Comparison of ENCODE assay signal across 36 cellular contexts in genomic region chr6:1045239-1045638, GRCh38.
"Had no signal": no experiment of that assay in that cellular context is flagged by ENCODE, and none has a peak within 500 bp of the region (broad histone marks: within the 10 kb centered on the region; RNA-seq: fewer than 3 reads in every experiment).

No MANE protein-coding gene starts in this region.

- H3K36me3 ChIP-seq: adrenal gland, brain microvascular endothelial cell, breast epithelium, WERI-Rb-1 had no signal

- DNase-seq: activated CD4-positive, alpha-beta memory T cell treated with anti-CD3 and anti-CD28 coated beads for 36 hours; activated CD4-positive, alpha-beta T cell treated with anti-CD3 and anti-CD28 coated beads for 1 hour; activated CD4-positive, alpha-beta T cell treated with anti-CD3 and anti-CD28 coated beads for 36 hours; activated CD4-positive, alpha-beta T cell treated with anti-CD3 and anti-CD28 coated beads for 48 hours; activated CD4-positive, alpha-beta T cell treated with anti-CD3 and anti-CD28 coated beads, Interleukin-2, amount 50 U/mL, for 1 hour; activated CD4-positive, alpha-beta T cell treated with anti-CD3 and anti-CD28 coated beads, Interleukin-2, amount 50 U/mL, for 4 hours; activated CD4-positive, CD25-positive, alpha-beta regulatory T cell; activated CD8-positive, alpha-beta memory T cell treated with anti-CD3 and anti-CD28 coated beads, Interleukin-2, amount 50 U/mL, for 4 hours; activated CD8-positive, alpha-beta T cell treated with anti-CD3 and anti-CD28 coated beads for 36 hours; activated effector memory CD4-positive, alpha-beta T cell treated with anti-CD3 and anti-CD28 coated beads, Interleukin-2, amount 50 U/mL, for 16 hours; activated gamma-delta T cell treated with Interleukin-2 at 50 U/mL for 16 hours; activated naive CD4-positive, alpha-beta T cell; activated naive CD4-positive, alpha-beta T cell treated with anti-CD3 and anti-CD28 coated beads for 36 hours; activated naive CD4-positive, alpha-beta T cell treated with anti-CD3 and anti-CD28 coated beads, Interleukin-2, amount 50 U/mL, for 16 hours; activated naive CD8-positive, alpha-beta T cell treated with anti-CD3 and anti-CD28 coated beads for 36 hours; activated T-cell treated with anti-CD3 and anti-CD28 coated beads for 4 hours; activated T-cell treated with anti-CD3 and anti-CD28 coated beads, Interleukin-2, amount 50 U/mL, for 1 hour; activated T-cell treated with anti-CD3 and anti-CD28 coated beads, Interleukin-2, amount 50 U/mL, for 4 hours; activated T-cell treated with anti-CD3 and anti-CD28 coated beads, Interleukin-2, amount 50 U/mL, for 72 hours; adrenal gland; amniotic stem cell; aorta; body of pancreas; brain microvascular endothelial cell; central memory CD4-positive, alpha-beta T cell; T-cell; T-helper 17 cell had no signal

- H3K4me3 ChIP-seq: adrenal gland, body of pancreas, breast epithelium had no signal

- ATAC-seq: activated CD4-positive, alpha-beta T cell treated with anti-CD3 and anti-CD28 coated beads for 36 hours; activated CD4-positive, CD25-positive, alpha-beta regulatory T cell treated with anti-CD3 and anti-CD28 coated beads, Interleukin-2, amount 50 U/mL, for 24 hours; activated CD8-positive, alpha-beta T cell treated with anti-CD3 and anti-CD28 coated beads for 36 hours; activated naive CD4-positive, alpha-beta T cell treated with anti-CD3 and anti-CD28 coated beads, Interleukin-2, amount 50 U/mL, for 72 hours; activated T-cell treated with anti-CD3 and anti-CD28 coated beads, Interleukin-2, amount 50 U/mL, for 4 hours; activated T-cell treated with anti-CD3 and anti-CD28 coated beads, Interleukin-2, amount 50 U/mL, for 72 hours; activated T-helper 17 cell treated with anti-CD3 and anti-CD28 coated beads, Interleukin-2, amount 50 U/mL, for 72 hours; T-cell; T-helper 17 cell; WTC11 had no signal

- H3K4me1 Mint-ChIP-seq: activated CD4-positive, alpha-beta T cell treated with anti-CD3 and anti-CD28 coated beads for 36 hours; activated naive CD8-positive, alpha-beta T cell treated with anti-CD3 and anti-CD28 coated beads for 36 hours; activated T-helper 17 cell treated with anti-CD3 and anti-CD28 coated beads, Interleukin-2, amount 50 U/mL, for 72 hours; WTC11 had no signal

- H3K27ac Mint-ChIP-seq: activated CD4-positive, alpha-beta memory T cell treated with anti-CD3 and anti-CD28 coated beads for 36 hours; activated CD4-positive, alpha-beta T cell treated with anti-CD3 and anti-CD28 coated beads for 36 hours; activated CD8-positive, alpha-beta T cell treated with anti-CD3 and anti-CD28 coated beads for 36 hours; activated naive CD4-positive, alpha-beta T cell treated with anti-CD3 and anti-CD28 coated beads for 36 hours; activated naive CD4-positive, alpha-beta T cell treated with anti-CD3 and anti-CD28 coated beads, Interleukin-2, amount 50 U/mL, for 72 hours; activated naive CD8-positive, alpha-beta T cell treated with anti-CD3 and anti-CD28 coated beads for 36 hours; activated T-cell treated with anti-CD3 and anti-CD28 coated beads, Interleukin-2, amount 50 U/mL, for 72 hours; activated T-helper 1 cell treated with anti-CD3 and anti-CD28 coated beads, Interleukin-12 subunit alpha, Interleukin-12 subunit beta, Interleukin-2, Interleukin-4 antibody, amounts not matched to agents 30 ng/mL and 10 ng/mL and 1 ng/mL, durations not matched to agents 14 hours and 24 hours and 36 hours; activated T-helper 17 cell treated with anti-CD3 and anti-CD28 coated beads, Interleukin-2, amount 50 U/mL, for 72 hours; T-cell; T-helper 17 cell; WTC11 had no signal

- H3K4me1 ChIP-seq: adrenal gland, breast epithelium had no signal

- FAIRE-seq: astrocyte, TTC549 had no signal

- H3K9me3 ChIP-seq: adrenal gland, body of pancreas, breast epithelium had no signal

- H3K9me3 Mint-ChIP-seq: activated CD4-positive, alpha-beta memory T cell treated with anti-CD3 and anti-CD28 coated beads for 36 hours; activated CD8-positive, alpha-beta T cell treated with anti-CD3 and anti-CD28 coated beads for 36 hours; activated naive CD4-positive, alpha-beta T cell treated with anti-CD3 and anti-CD28 coated beads for 36 hours; activated naive CD4-positive, alpha-beta T cell treated with anti-CD3 and anti-CD28 coated beads, Interleukin-2, amount 50 U/mL, for 72 hours; activated naive CD8-positive, alpha-beta T cell treated with anti-CD3 and anti-CD28 coated beads for 36 hours; activated T-cell treated with anti-CD3 and anti-CD28 coated beads, Interleukin-2, amount 50 U/mL, for 4 hours; activated T-helper 1 cell treated with anti-CD3 and anti-CD28 coated beads, Interleukin-12 subunit alpha, Interleukin-12 subunit beta, Interleukin-2, Interleukin-4 antibody, amounts not matched to agents 30 ng/mL and 10 ng/mL and 1 ng/mL, durations not matched to agents 14 hours and 24 hours and 36 hours; activated T-helper 17 cell treated with anti-CD3 and anti-CD28 coated beads, Interleukin-2, amount 50 U/mL, for 72 hours; T-cell; WTC11 had no signal

- H3K27ac ChIP-seq: adrenal gland, brain microvascular endothelial cell, breast epithelium, WERI-Rb-1 had no signal

- H3K27me3 ChIP-seq: body of pancreas, brain microvascular endothelial cell had no signal

- H3K4me3 Mint-ChIP-seq: activated CD4-positive, alpha-beta memory T cell treated with anti-CD3 and anti-CD28 coated beads for 36 hours; activated CD4-positive, alpha-beta T cell treated with anti-CD3 and anti-CD28 coated beads for 36 hours; activated CD8-positive, alpha-beta T cell treated with anti-CD3 and anti-CD28 coated beads for 36 hours; activated naive CD4-positive, alpha-beta T cell treated with anti-CD3 and anti-CD28 coated beads for 36 hours; activated naive CD8-positive, alpha-beta T cell treated with anti-CD3 and anti-CD28 coated beads for 36 hours; activated T-cell treated with anti-CD3 and anti-CD28 coated beads, Interleukin-2, amount 50 U/mL, for 4 hours; activated T-cell treated with anti-CD3 and anti-CD28 coated beads, Interleukin-2, amount 50 U/mL, for 72 hours; activated T-helper 1 cell treated with anti-CD3 and anti-CD28 coated beads, Interleukin-12 subunit alpha, Interleukin-12 subunit beta, Interleukin-2, Interleukin-4 antibody, amounts not matched to agents 30 ng/mL and 10 ng/mL and 1 ng/mL, durations not matched to agents 14 hours and 24 hours and 36 hours; activated T-helper 17 cell treated with anti-CD3 and anti-CD28 coated beads, Interleukin-2, amount 50 U/mL, for 72 hours; T-cell; T-helper 17 cell; WTC11 had no signal

- H3K36me3 Mint-ChIP-seq: activated CD4-positive, alpha-beta memory T cell treated with anti-CD3 and anti-CD28 coated beads for 36 hours; activated naive CD4-positive, alpha-beta T cell treated with anti-CD3 and anti-CD28 coated beads, Interleukin-2, amount 50 U/mL, for 72 hours; activated naive CD8-positive, alpha-beta T cell treated with anti-CD3 and anti-CD28 coated beads for 36 hours; T-cell; WTC11 had no signal
